In genomic region chr10:97072851-97073665, GRCh38 we compare ENCODE assay signal across 8 cellular contexts.
DNase-seq lines count a peak whose midpoint lies in the region; ATAC-seq and TF ChIP-seq lines count a peak whose summit lies in the region.

No MANE protein-coding gene starts in this region.

- DNase-seq in NK-92 treated with Interleukin-12 subunit alpha and Interleukin-12 subunit beta, amount 100 ng/mL, for 24 hours (lab: John Stamatoyannopoulos, UW), result peak; percentile 64
- DNase-seq in NK-92 (lab: John Stamatoyannopoulos, UW; ENCODE audit: unreplicated experiment), result no peak
- DNase-seq in NCI-H146 (lab: John Stamatoyannopoulos, UW), result peak; percentile 67
- peak; percentile 51 for DNase-seq in T1000 (lab: John Stamatoyannopoulos, UW)
- DNase-seq in astrocyte of the spinal cord (ENCODE audit: low read depth, low spot score), result peak; percentile 76
- peak in 48 of 51 donors; percentile 9 to 92 (median 72) for DNase-seq in hypothalamus (lab: John Stamatoyannopoulos, UW)
- peak; percentile 58 for DNase-seq in smooth muscle cell (lab: John Stamatoyannopoulos, UW; ENCODE audit: unreplicated experiment)

- H3F3A ChIP-seq in smooth muscle cell (ENCODE audit: low read depth), result no peaks in the 10 kb centered on the region

- H3K27me3 ChIP-seq in smooth muscle cell (ENCODE audit: low read depth), result peaks cover 30% of the 10 kb centered on the region

- 55% methylated on average over 21 of the region's 21 CpGs for whole genome bisulfite sequencing in smooth muscle cell (ENCODE audit: low lambda C conversion rate)

- no peaks in the 10 kb centered on the region for H3K79me2 ChIP-seq in smooth muscle cell (ENCODE audit: low read depth)

- ATAC-seq in HG03025 (IDR thresholded peaks at IDR 0.05; ENCODE audit: low FRiP score, unreplicated experiment), result no peak

- TF ChIP-seq CTCF in astrocyte of the spinal cord (IDR thresholded peaks at IDR 0.05; ENCODE audit: low read depth, low read length) (peak; percentile 95), smooth muscle cell (IDR thresholded peaks at IDR 0.05; ENCODE audit: borderline replicate concordance, insufficient read depth, poor library complexity, severe bottlenecking) (peak; percentile 85)

- no peaks in the 10 kb centered on the region for H4K20me1 ChIP-seq in smooth muscle cell (ENCODE audit: low read depth)

- no peak overlapping the region for H3K27ac ChIP-seq in smooth muscle cell (ENCODE audit: low read depth)

- no peak overlapping the region for H3K9ac ChIP-seq in smooth muscle cell (ENCODE audit: low read depth)

- no peaks in the 10 kb centered on the region for H3K4me1 ChIP-seq in smooth muscle cell (ENCODE audit: low read depth)

- no peak overlapping the region for H3K4me2 ChIP-seq in smooth muscle cell

- no peaks in the 10 kb centered on the region for H3K9me3 ChIP-seq in smooth muscle cell (replicated peaks; ENCODE audit: low read depth)

- in situ Hi-C loops in astrocyte of the spinal cord (cut with HindIII; ENCODE audit: low sequenced_read_pairs), result no loop called here

- no peaks in the 10 kb centered on the region for H3K36me3 ChIP-seq in smooth muscle cell (ENCODE audit: low read depth)

- H3K4me3 ChIP-seq in astrocyte of the spinal cord (ENCODE audit: low read depth, low read length), result no peak overlapping the region
- H3K4me3 ChIP-seq in smooth muscle cell, result no peak overlapping the region

- no peak overlapping the region for H2AFZ ChIP-seq in smooth muscle cell (ENCODE audit: low read depth)
